Comparison of ENCODE assay signal across 26 cellular contexts in genomic region chr3:126321490-126321889, GRCh38. TPM values are rescaled to one million over a fixed set of nuclear protein-coding genes. Genes with fewer than 3 reads are reported as not detected.
"Had no signal": no experiment of that assay in that cellular context is flagged by ENCODE, and none has a peak within 500 bp of the region (broad histone marks: within the 10 kb centered on the region; RNA-seq: fewer than 3 reads in every experiment).

No MANE protein-coding gene starts in this region.

- H3K27ac Mint-ChIP-seq: activated T-cell treated with anti-CD3 and anti-CD28 coated beads, Interleukin-2, amount 50 U/mL, for 72 hours; dendritic cell treated with granulocyte-macrophage colony-stimulating factor and Interleukin-4, amounts not matched to agents 40 ng/mL and 50 ng/mL, for 4 days; nephron progenitor cell had no signal

- H3K36me3 ChIP-seq: ascending aorta, brain microvascular endothelial cell, left ventricle myocardium inferior, right lobe of liver, WERI-Rb-1 had no signal

- H3K27ac ChIP-seq: ascending aorta, brain microvascular endothelial cell, foreskin keratinocyte, left ventricle myocardium inferior, right lobe of liver, testis, WERI-Rb-1 had no signal

- H3K4me3 ChIP-seq: ascending aorta, left ventricle myocardium inferior, mucosa of descending colon, right lobe of liver, testis had no signal

- H3K4me3 Mint-ChIP-seq: activated T-cell treated with anti-CD3 and anti-CD28 coated beads, Interleukin-2, amount 50 U/mL, for 72 hours; dendritic cell treated with granulocyte-macrophage colony-stimulating factor and Interleukin-4, amounts not matched to agents 40 ng/mL and 50 ng/mL, for 4 days; nephron progenitor cell had no signal

- H3K27me3 ChIP-seq: ascending aorta, brain microvascular endothelial cell, right lobe of liver, testis had no signal

- DNase-seq: activated CD4-positive, alpha-beta T cell treated with anti-CD3 and anti-CD28 coated beads for 1 hour; activated CD4-positive, alpha-beta T cell treated with anti-CD3 and anti-CD28 coated beads, Interleukin-2, amount 50 U/mL, for 4 hours; activated gamma-delta T cell; activated naive CD4-positive, alpha-beta T cell treated with anti-CD3 and anti-CD28 coated beads, Interleukin-2, amount 50 U/mL, for 16 hours; activated T-cell treated with anti-CD3 and anti-CD28 coated beads, Interleukin-2, amount 50 U/mL, for 72 hours; brain microvascular endothelial cell; caudate nucleus; effector CD4-positive, alpha-beta T cell; erythroblast; foreskin keratinocyte; kidney glomerular epithelial cell; left ventricle myocardium inferior; mucosa of descending colon; nephron progenitor cell; nucleus accumbens; right lobe of liver; small intestine; stimulated activated CD4-positive, alpha-beta T cell treated with anti-CD3 and anti-CD28 coated beads, Interleukin-15, amount 100 ng/mL, for 24 hours; stimulated activated CD8-positive, alpha-beta memory T cell treated with anti-CD3 and anti-CD28 coated beads, Interleukin-4, amount 100 ng/mL, for 48 hours; stimulated activated naive CD4-positive, alpha-beta T cell; T-helper 1 cell; testis; trophoblast cell; WERI-Rb-1 had no signal

- H3K4me1 ChIP-seq: ascending aorta, foreskin keratinocyte, left ventricle myocardium inferior, testis had no signal

- H3K4me1 Mint-ChIP-seq: nephron progenitor cell had no signal

- H3K9me3 ChIP-seq: mucosa of descending colon, right lobe of liver, testis had no signal

- ATAC-seq: activated T-cell treated with anti-CD3 and anti-CD28 coated beads, Interleukin-2, amount 50 U/mL, for 72 hours; foreskin keratinocyte; mucosa of descending colon had no signal

RNA-seq across cellular contexts. Expression of gene KLF15, which starts 35.7 kb away (rescaled TPM):
- polyA plus RNA-seq: foreskin keratinocyte had no signal
